Comparison of ENCODE assay signal across 12 cellular contexts in the genomic region with DNA sequence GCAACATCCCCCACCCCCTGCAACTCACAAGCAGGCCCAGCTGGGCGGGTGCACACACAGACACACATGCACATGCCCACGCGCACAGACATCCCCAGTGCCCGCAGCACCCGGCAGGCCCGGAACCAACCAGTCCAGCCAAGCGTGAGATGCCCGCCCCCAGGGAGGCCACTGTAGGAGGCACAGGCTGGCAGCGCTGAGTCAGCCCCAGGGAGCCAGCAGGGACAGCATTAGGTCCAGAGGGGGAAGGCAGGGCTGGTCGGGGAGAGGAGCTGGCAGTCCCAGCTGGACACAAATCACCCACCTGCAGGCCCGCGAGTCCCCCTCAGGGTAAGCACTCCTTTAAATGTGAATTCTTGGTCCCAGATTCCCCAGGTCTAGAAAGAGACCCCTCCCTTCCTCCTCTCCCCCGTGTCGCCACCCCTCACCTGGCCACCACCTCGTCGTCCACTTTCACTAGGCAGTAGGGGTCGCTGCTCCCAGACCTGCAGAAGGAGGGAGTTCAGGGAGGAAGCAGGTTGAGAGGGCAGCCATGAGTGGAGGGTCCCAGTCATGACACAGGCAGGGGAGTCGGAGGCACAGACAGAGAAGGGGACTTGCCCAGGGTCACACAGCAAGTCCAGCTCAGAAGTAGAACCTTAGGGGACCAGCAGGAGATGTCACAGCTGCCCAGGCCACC. TPM values are rescaled to one million over a fixed set of nuclear protein-coding genes. Genes with fewer than 3 reads are reported as not detected.
DNase-seq lines count a peak whose midpoint lies in the region; ATAC-seq and TF ChIP-seq lines count a peak whose summit lies in the region.
"Had no signal": no experiment of that assay in that cellular context is flagged by ENCODE, and none has a peak within 500 bp of the region (broad histone marks: within the 10 kb centered on the region; RNA-seq: fewer than 3 reads in every experiment).

No MANE protein-coding gene starts in this region.

- no peaks in the 10 kb centered on the region for H3F3A ChIP-seq in smooth muscle cell (ENCODE audit: low read depth)

- no peak overlapping the region for H2AFZ ChIP-seq in smooth muscle cell (ENCODE audit: low read depth)

- TF ChIP-seq CTCF in AG04450 (IDR thresholded peaks at IDR 0.05; ENCODE audit: low read depth, low read length), result 0 out of 2 replicates have a peak, but pooled peaks have one; percentile 5
- 0 out of 2 replicates have a peak, but pooled peaks have one; percentile 21 for TF ChIP-seq CTCF in HEK293 (tag by site-specific recombination; IDR thresholded peaks at IDR 0.05)
- TF ChIP-seq CTCF in lower lobe of right lung (IDR thresholded peaks at IDR 0.05), result peak; percentile 8
- no peak for TF ChIP-seq CTCF in smooth muscle cell (IDR thresholded peaks at IDR 0.05; ENCODE audit: borderline replicate concordance, insufficient read depth, poor library complexity, severe bottlenecking)

- H3K4me2 ChIP-seq in smooth muscle cell, result no peak overlapping the region

- H3K27ac ChIP-seq in AG04450 (ENCODE audit: low read depth, low read length) (no peak overlapping the region), HEK293 (ENCODE audit: extremely low read depth, low read depth, low read length) (no peak overlapping the region), lower lobe of right lung (no peak overlapping the region), smooth muscle cell (ENCODE audit: low read depth) (no peak overlapping the region)

- CTCF ChIA-PET in AG04450 (lab: Charles Lee), result interaction anchor here (0.6 to 0.9 kb wide), 2 partner anchors 295 to 616 kb away, joined by 3 to 5 read pairs; no protein-coding TSS in a partner anchor
- CTCF ChIA-PET in HEK293 (lab: Yijun Ruan, JAX), result interaction anchor here (0.5 to 1.7 kb wide), 11 partner anchors 10 to 1219 kb away, joined by 3 to 5 read pairs (median 3); no protein-coding TSS in a partner anchor
- CTCF ChIA-PET in activated CD8-positive, alpha-beta T cell treated with anti-CD3 and anti-CD28 coated beads, Interleukin-2, amount 10 ng/mL, durations not matched to agents 7 days and 5 days (lab: Charles Lee), result no interaction called here

- H3K9me3 ChIP-seq in AG04450 (ENCODE audit: control insufficient read depth, insufficient read depth, low read length) (no peaks in the 10 kb centered on the region), HEK293 (ENCODE audit: control insufficient read depth, insufficient read depth, low read depth, low read length) (no peaks in the 10 kb centered on the region), lower lobe of right lung (no peaks in the 10 kb centered on the region), smooth muscle cell (replicated peaks; ENCODE audit: low read depth) (no peaks in the 10 kb centered on the region)

- H4K20me1 ChIP-seq in smooth muscle cell (ENCODE audit: low read depth), result no peaks in the 10 kb centered on the region

- H3K27me3 Mint-ChIP-seq in activated CD8-positive, alpha-beta T cell treated with anti-CD3 and anti-CD28 coated beads, Interleukin-2, amount 10 ng/mL, durations not matched to agents 7 days and 5 days (ENCODE audit: low read depth), result peaks cover 8% of the 10 kb centered on the region

- H3K4me3 Mint-ChIP-seq in activated CD8-positive, alpha-beta T cell treated with anti-CD3 and anti-CD28 coated beads, Interleukin-2, amount 10 ng/mL, durations not matched to agents 7 days and 5 days, result no peak overlapping the region
- H3K4me3 Mint-ChIP-seq: nephron had no signal

- DNase-seq in AG04450 (ENCODE audit: low read depth, low spot score) (no peak), lower lobe of right lung (peak; percentile 43), left lobe of liver (ENCODE audit: low spot score) (no peak), smooth muscle cell (lab: John Stamatoyannopoulos, UW; ENCODE audit: unreplicated experiment) (no peak)
- DNase-seq in activated CD8-positive, alpha-beta T cell treated with anti-CD3 and anti-CD28 coated beads, Interleukin-2, amount 10 ng/mL, durations not matched to agents 7 days and 5 days, result no peak
- no peak for DNase-seq in effector CD4-positive, alpha-beta T cell
- DNase-seq: activated CD4-positive, alpha-beta T cell treated with anti-CD3 and anti-CD28 coated beads, Interleukin-2, amount 50 U/mL, for 4 hours; DMS79 had no signal

- peak; percentile 10 for ATAC-seq in activated CD8-positive, alpha-beta T cell treated with anti-CD3 and anti-CD28 coated beads, Interleukin-2, amount 10 ng/mL, durations not matched to agents 7 days and 5 days
- ATAC-seq in lower lobe of right lung (peak in 1 of 2 donors; percentile 8), left lobe of liver (no peak), HG03039 (IDR thresholded peaks at IDR 0.05; ENCODE audit: unreplicated experiment) (no peak)

- H3K27ac Mint-ChIP-seq in activated CD8-positive, alpha-beta T cell treated with anti-CD3 and anti-CD28 coated beads, Interleukin-2, amount 10 ng/mL, durations not matched to agents 7 days and 5 days, result no peak overlapping the region
- H3K27ac Mint-ChIP-seq: nephron had no signal

- intact Hi-C loops in lower lobe of right lung (cut with DNase I), result no loop called here

- H3K4me1 Mint-ChIP-seq in activated CD8-positive, alpha-beta T cell treated with anti-CD3 and anti-CD28 coated beads, Interleukin-2, amount 10 ng/mL, durations not matched to agents 7 days and 5 days (ENCODE audit: low read depth), result peaks cover 3% of the 10 kb centered on the region
- H3K4me1 Mint-ChIP-seq: nephron had no signal

- no peaks in the 10 kb centered on the region for H3K36me3 Mint-ChIP-seq in activated CD8-positive, alpha-beta T cell treated with anti-CD3 and anti-CD28 coated beads, Interleukin-2, amount 10 ng/mL, durations not matched to agents 7 days and 5 days (ENCODE audit: low read depth)

- no peaks in the 10 kb centered on the region for H3K79me2 ChIP-seq in smooth muscle cell (ENCODE audit: low read depth)

- H3K4me3 ChIP-seq in AG04450 (ENCODE audit: low read depth, low read length), result no peak overlapping the region
- no peak overlapping the region for H3K4me3 ChIP-seq in HEK293 (ENCODE audit: low read depth, low read length)
- H3K4me3 ChIP-seq in lower lobe of right lung, result no peak overlapping the region
- no peak overlapping the region for H3K4me3 ChIP-seq in smooth muscle cell

- H3K4me1 ChIP-seq in HEK293 (ENCODE audit: control insufficient read depth, insufficient read depth, low read length) (peaks cover 2% of the 10 kb centered on the region; the same call in 1 of the 2 replicates), lower lobe of right lung (no peaks in the 10 kb centered on the region), smooth muscle cell (ENCODE audit: low read depth) (no peaks in the 10 kb centered on the region)

- no peaks in the 10 kb centered on the region for H3K9me3 Mint-ChIP-seq in activated CD8-positive, alpha-beta T cell treated with anti-CD3 and anti-CD28 coated beads, Interleukin-2, amount 10 ng/mL, durations not matched to agents 7 days and 5 days (ENCODE audit: insufficient read depth)

- H3K9ac ChIP-seq in smooth muscle cell (ENCODE audit: low read depth), result no peak overlapping the region

- POLR2A ChIA-PET in AG04450 (lab: Yijun Ruan, JAX) (no interaction called here), HEK293 (lab: Yijun Ruan, JAX) (no interaction called here)
- POLR2A ChIA-PET in activated CD8-positive, alpha-beta T cell treated with anti-CD3 and anti-CD28 coated beads, Interleukin-2, amount 10 ng/mL, durations not matched to agents 7 days and 5 days (lab: Charles Lee), result no interaction called here

- H3K27me3 ChIP-seq in AG04450 (ENCODE audit: control insufficient read depth, insufficient read depth, low read length) (peaks cover 13% of the 10 kb centered on the region), lower lobe of right lung (ENCODE audit: low read depth) (peaks cover 25% of the 10 kb centered on the region), smooth muscle cell (ENCODE audit: low read depth) (peaks cover 6% of the 10 kb centered on the region)

- H3K36me3 ChIP-seq in HEK293 (ENCODE audit: control insufficient read depth in 2 of 2, insufficient read depth in 1 of 2, low read length in 2 of 2), result no peaks in the 10 kb centered on the region
- H3K36me3 ChIP-seq in lower lobe of right lung, result no peaks in the 10 kb centered on the region
- H3K36me3 ChIP-seq in smooth muscle cell (ENCODE audit: low read depth), result no peaks in the 10 kb centered on the region

- 60% methylated on average over 17 of the region's 18 CpGs for WGBS in smooth muscle cell (ENCODE audit: low lambda C conversion rate)

TF ChIP-seq in HEK293, 187 proteins besides CTCF, POLR2A, EP300 and RAD21 (continues in another document):
- TF ChIP-seq ZFHX2 (tag by site-specific recombination; conservative IDR thresholded peaks at IDR 0.05) (peak; percentile 75), GLIS1 (tag by site-specific recombination; IDR thresholded peaks at IDR 0.05) (0 out of 2 replicates have a peak, but pooled peaks have one; percentile 18), TRIM28 (IDR thresholded peaks at IDR 0.05; ENCODE audit: borderline replicate concordance, low read length) (no peak)

RNA-seq across cellular contexts. Expression of a gene that starts 5.0 kb away (rescaled TPM):
- polyA plus RNA-seq in AG04450 (2011; rRNA removed), result not detected in 2 replicates
- not detected in 2 replicates for polyA minus RNA-seq in AG04450 (2011; rRNA and poly(A)+ RNA removed)
- total RNA-seq in activated CD8-positive, alpha-beta T cell treated with anti-CD3 and anti-CD28 coated beads, Interleukin-2, amount 10 ng/mL, durations not matched to agents 7 days and 5 days, result under 1 TPM; 0.26 to 0.47 TPM
- total RNA-seq in lower lobe of right lung, result 0.41 TPM
- total RNA-seq in left lobe of liver, result 0.25 TPM
- total RNA-seq in smooth muscle cell, result not detected in 2 replicates
- not detected in 2 replicates for polyA plus RNA-seq in smooth muscle cell
- total RNA-seq: LHCN-M2 had no signal

RNA-seq across cellular contexts. Expression of a gene that starts 18.9 kb away (rescaled TPM):
- polyA plus RNA-seq in AG04450 (2011; rRNA removed) (not detected in 2 replicates), smooth muscle cell (not detected in 2 replicates)
- not detected in 2 replicates for polyA minus RNA-seq in AG04450 (2011; rRNA and poly(A)+ RNA removed)
- under 1 TPM; 0.23 to 0.34 TPM for total RNA-seq in activated CD8-positive, alpha-beta T cell treated with anti-CD3 and anti-CD28 coated beads, Interleukin-2, amount 10 ng/mL, durations not matched to agents 7 days and 5 days
- total RNA-seq in lower lobe of right lung (7.3 TPM), left lobe of liver (not detected), smooth muscle cell (not detected in 2 replicates)
- total RNA-seq: LHCN-M2 had no signal

RNA-seq across cellular contexts. Expression of a gene that starts 54.7 kb away (rescaled TPM):
- 26.9 and 32.1 TPM in 2 replicates for polyA plus RNA-seq in AG04450 (2011; rRNA removed)
- polyA minus RNA-seq in AG04450 (2011; rRNA and poly(A)+ RNA removed), result 30.7 and 32.0 TPM in 2 replicates
- 10 to 100 TPM; 79.4 to 82.0 TPM for total RNA-seq in activated CD8-positive, alpha-beta T cell treated with anti-CD3 and anti-CD28 coated beads, Interleukin-2, amount 10 ng/mL, durations not matched to agents 7 days and 5 days
- 54.9 TPM for total RNA-seq in lower lobe of right lung
- total RNA-seq in left lobe of liver, result 33.5 TPM
- total RNA-seq in smooth muscle cell, result 19.3 and 39.3 TPM in 2 replicates
- 28.3 and 32.5 TPM in 2 replicates for polyA plus RNA-seq in smooth muscle cell

RNA-seq across cellular contexts. Expression of a gene that starts 54.9 kb away (rescaled TPM):
- 9.0 and 11.3 TPM in 2 replicates for polyA plus RNA-seq in AG04450 (2011; rRNA removed)
- 7.7 and 8.2 TPM in 2 replicates for polyA minus RNA-seq in AG04450 (2011; rRNA and poly(A)+ RNA removed)
- total RNA-seq in activated CD8-positive, alpha-beta T cell treated with anti-CD3 and anti-CD28 coated beads, Interleukin-2, amount 10 ng/mL, durations not matched to agents 7 days and 5 days, result 10 to 100 TPM; 21.0 to 22.6 TPM
- total RNA-seq in lower lobe of right lung, result 14.2 TPM
- total RNA-seq in left lobe of liver, result 28.4 TPM
- total RNA-seq in smooth muscle cell, result 9.1 and 9.6 TPM in 2 replicates
- 12.2 and 14.0 TPM in 2 replicates for polyA plus RNA-seq in smooth muscle cell
